3 cellular contexts compared by ENCODE assay signal in the genomic region with DNA sequence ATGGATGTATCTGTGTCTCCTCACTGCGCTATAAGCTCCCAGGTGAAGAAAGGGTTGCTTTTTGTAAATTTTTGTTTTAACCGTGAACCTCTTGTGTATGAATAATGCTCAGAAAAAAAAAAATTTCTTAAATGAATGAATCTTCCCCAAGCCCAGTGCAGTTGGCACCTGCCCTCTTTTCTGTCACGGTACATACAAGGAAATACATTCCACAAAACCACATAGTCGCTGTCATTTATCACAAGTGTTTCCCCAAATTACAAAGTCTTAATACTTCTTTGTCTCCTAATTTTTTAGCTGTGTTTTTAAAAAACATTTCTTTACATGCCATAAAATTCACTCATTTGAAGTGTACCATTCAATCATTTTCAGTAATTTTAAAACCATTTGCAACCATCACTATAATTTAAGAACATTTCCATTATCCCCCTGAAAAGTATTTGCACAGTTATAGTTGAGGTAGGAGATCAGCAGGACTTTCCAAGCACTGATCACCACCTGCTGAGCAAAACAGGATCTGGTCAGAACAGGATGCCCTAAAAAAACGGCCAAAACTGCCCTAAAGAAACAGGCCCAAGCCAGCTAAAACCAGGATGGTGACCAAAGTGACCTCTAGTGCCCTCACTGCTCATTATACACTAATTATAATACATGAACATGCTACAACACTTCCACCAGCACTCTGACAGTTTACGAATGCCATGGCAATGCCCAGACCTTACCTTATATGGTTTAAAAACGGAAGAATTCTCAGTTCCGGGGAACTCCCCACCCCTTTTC.
TF ChIP-seq lines count a peak whose summit lies in the region.

No MANE protein-coding gene starts in this region.

TF ChIP-seq in SK-N-SH, 30 proteins besides CTCF, POLR2A, EP300 and RAD21 (continues in another document):
- no peak for TF ChIP-seq TEAD4 (IDR thresholded peaks at IDR 0.05; ENCODE audit: borderline replicate concordance, insufficient read depth)
- no peak for TF ChIP-seq TCF12 (IDR thresholded peaks at IDR 0.05)
- TF ChIP-seq GABPA (IDR thresholded peaks at IDR 0.05; ENCODE audit: low read depth), result no peak
- TF ChIP-seq RXRA (IDR thresholded peaks at IDR 0.05; ENCODE audit: borderline replicate concordance, low read depth), result no peak
- TF ChIP-seq, protein P1, sequence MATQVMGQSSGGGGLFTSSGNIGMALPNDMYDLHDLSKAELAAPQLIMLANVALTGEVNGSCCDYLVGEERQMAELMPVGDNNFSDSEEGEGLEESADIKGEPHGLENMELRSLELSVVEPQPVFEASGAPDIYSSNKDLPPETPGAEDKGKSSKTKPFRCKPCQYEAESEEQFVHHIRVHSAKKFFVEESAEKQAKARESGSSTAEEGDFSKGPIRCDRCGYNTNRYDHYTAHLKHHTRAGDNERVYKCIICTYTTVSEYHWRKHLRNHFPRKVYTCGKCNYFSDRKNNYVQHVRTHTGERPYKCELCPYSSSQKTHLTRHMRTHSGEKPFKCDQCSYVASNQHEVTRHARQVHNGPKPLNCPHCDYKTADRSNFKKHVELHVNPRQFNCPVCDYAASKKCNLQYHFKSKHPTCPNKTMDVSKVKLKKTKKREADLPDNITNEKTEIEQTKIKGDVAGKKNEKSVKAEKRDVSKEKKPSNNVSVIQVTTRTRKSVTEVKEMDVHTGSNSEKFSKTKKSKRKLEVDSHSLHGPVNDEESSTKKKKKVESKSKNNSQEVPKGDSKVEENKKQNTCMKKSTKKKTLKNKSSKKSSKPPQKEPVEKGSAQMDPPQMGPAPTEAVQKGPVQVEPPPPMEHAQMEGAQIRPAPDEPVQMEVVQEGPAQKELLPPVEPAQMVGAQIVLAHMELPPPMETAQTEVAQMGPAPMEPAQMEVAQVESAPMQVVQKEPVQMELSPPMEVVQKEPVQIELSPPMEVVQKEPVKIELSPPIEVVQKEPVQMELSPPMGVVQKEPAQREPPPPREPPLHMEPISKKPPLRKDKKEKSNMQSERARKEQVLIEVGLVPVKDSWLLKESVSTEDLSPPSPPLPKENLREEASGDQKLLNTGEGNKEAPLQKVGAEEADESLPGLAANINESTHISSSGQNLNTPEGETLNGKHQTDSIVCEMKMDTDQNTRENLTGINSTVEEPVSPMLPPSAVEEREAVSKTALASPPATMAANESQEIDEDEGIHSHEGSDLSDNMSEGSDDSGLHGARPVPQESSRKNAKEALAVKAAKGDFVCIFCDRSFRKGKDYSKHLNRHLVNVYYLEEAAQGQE (IDR thresholded peaks at IDR 0.05; ENCODE audit: low read depth, low read length), result no peak
- no peak for TF ChIP-seq EZH2phosphoT487 (IDR thresholded peaks at IDR 0.05; ENCODE audit: borderline replicate concordance, low read depth)
- TF ChIP-seq JUND (IDR thresholded peaks at IDR 0.05), result no peak
- TF ChIP-seq GATA2 (CRISPR knock-in tag; IDR thresholded peaks at IDR 0.05), result no peak
- no peak for TF ChIP-seq YY1 (IDR thresholded peaks at IDR 0.05; ENCODE audit: low read depth)
- TF ChIP-seq USF2 (IDR thresholded peaks at IDR 0.05; ENCODE audit: borderline replicate concordance, low read depth, low read length), result no peak
- no peak for TF ChIP-seq ELF1 (IDR thresholded peaks at IDR 0.05)
- no peak for TF ChIP-seq ZBTB33 (IDR thresholded peaks at IDR 0.05; ENCODE audit: borderline replicate concordance, low read depth)

TF ChIP-seq in SK-N-SH treated with all-trans-retinoic acid at 6 μM for 48 hours, 23 proteins besides CTCF, POLR2A, EP300 and RAD21:
- TF ChIP-seq BACH2 (CRISPR knock-in tag; IDR thresholded peaks at IDR 0.05; ENCODE audit: borderline replicate concordance) (no peak), ZNF8 (CRISPR knock-in tag; IDR thresholded peaks at IDR 0.05) (no peak), ISL1 (CRISPR knock-in tag; IDR thresholded peaks at IDR 0.05) (no peak), POU6F1 (CRISPR knock-in tag; IDR thresholded peaks at IDR 0.05; ENCODE audit: borderline replicate concordance, low read depth) (no peak), SNAI2 (CRISPR knock-in tag; IDR thresholded peaks at IDR 0.05) (no peak), ZFP30 (CRISPR knock-in tag; IDR thresholded peaks at IDR 0.05) (no peak), PPARA (CRISPR knock-in tag; IDR thresholded peaks at IDR 0.05; ENCODE audit: borderline replicate concordance) (no peak), CSDC2 (CRISPR knock-in tag; IDR thresholded peaks at IDR 0.05) (no peak)

TF ChIP-seq in K562, 482 proteins besides CTCF, POLR2A, EP300 and RAD21:
- no peak for TF ChIP-seq LARP7 (IDR thresholded peaks at IDR 0.05)
- TF ChIP-seq GABPA (tag; conservative IDR thresholded peaks at IDR 0.05; ENCODE audit: low read depth), result no peak
- no peak for TF ChIP-seq ZNF561 (CRISPR knock-in tag; conservative IDR thresholded peaks at IDR 0.05)
- no peak for TF ChIP-seq PTRF (tag; IDR thresholded peaks at IDR 0.05)
- no peak for TF ChIP-seq ZBTB34 (CRISPR knock-in tag; IDR thresholded peaks at IDR 0.05)
- no peak for TF ChIP-seq RNF219 (CRISPR knock-in tag; IDR thresholded peaks at IDR 0.05)
- TF ChIP-seq MAZ (CRISPR knock-in tag; conservative IDR thresholded peaks at IDR 0.05 in 1 of 2, IDR thresholded peaks at IDR 0.05 in 1 of 2), result no peak
- TF ChIP-seq ELK3 (CRISPR knock-in tag; IDR thresholded peaks at IDR 0.05), result no peak
- no peak for TF ChIP-seq CREM (IDR thresholded peaks at IDR 0.05; ENCODE audit: low read depth)
- TF ChIP-seq KAT7 (CRISPR knock-in tag; IDR thresholded peaks at IDR 0.05; ENCODE audit: borderline replicate concordance), result no peak
- no peak for TF ChIP-seq ZNF668 (CRISPR knock-in tag; IDR thresholded peaks at IDR 0.05)
- no peak for TF ChIP-seq TAF1 (IDR thresholded peaks at IDR 0.05; ENCODE audit: control insufficient read depth, extremely low read depth, insufficient read depth, low read length, severe bottlenecking)
- TF ChIP-seq BCLAF1 (IDR thresholded peaks at IDR 0.05; ENCODE audit: borderline replicate concordance in 1 of 2, control insufficient read depth in 1 of 2, low read depth in 2 of 2, low read length in 1 of 2), result no peak
- TF ChIP-seq ZNF23 (CRISPR knock-in tag; IDR thresholded peaks at IDR 0.05), result no peak
- no peak for TF ChIP-seq HNRNPL (IDR thresholded peaks at IDR 0.05; ENCODE audit: low read depth, low read length)
- TF ChIP-seq, protein P2, sequence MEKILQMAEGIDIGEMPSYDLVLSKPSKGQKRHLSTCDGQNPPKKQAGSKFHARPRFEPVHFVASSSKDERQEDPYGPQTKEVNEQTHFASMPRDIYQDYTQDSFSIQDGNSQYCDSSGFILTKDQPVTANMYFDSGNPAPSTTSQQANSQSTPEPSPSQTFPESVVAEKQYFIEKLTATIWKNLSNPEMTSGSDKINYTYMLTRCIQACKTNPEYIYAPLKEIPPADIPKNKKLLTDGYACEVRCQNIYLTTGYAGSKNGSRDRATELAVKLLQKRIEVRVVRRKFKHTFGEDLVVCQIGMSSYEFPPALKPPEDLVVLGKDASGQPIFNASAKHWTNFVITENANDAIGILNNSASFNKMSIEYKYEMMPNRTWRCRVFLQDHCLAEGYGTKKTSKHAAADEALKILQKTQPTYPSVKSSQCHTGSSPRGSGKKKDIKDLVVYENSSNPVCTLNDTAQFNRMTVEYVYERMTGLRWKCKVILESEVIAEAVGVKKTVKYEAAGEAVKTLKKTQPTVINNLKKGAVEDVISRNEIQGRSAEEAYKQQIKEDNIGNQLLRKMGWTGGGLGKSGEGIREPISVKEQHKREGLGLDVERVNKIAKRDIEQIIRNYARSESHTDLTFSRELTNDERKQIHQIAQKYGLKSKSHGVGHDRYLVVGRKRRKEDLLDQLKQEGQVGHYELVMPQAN (IDR thresholded peaks at IDR 0.05; ENCODE audit: borderline replicate concordance), result no peak
- TF ChIP-seq, protein P3, sequence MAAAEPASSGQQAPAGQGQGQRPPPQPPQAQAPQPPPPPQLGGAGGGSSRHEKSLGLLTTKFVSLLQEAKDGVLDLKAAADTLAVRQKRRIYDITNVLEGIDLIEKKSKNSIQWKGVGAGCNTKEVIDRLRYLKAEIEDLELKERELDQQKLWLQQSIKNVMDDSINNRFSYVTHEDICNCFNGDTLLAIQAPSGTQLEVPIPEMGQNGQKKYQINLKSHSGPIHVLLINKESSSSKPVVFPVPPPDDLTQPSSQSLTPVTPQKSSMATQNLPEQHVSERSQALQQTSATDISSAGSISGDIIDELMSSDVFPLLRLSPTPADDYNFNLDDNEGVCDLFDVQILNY (CRISPR knock-in tag; IDR thresholded peaks at IDR 0.05), result no peak
- TF ChIP-seq ZNF143 (CRISPR knock-in tag; IDR thresholded peaks at IDR 0.05), result no peak
- TF ChIP-seq ZBTB2 (IDR thresholded peaks at IDR 0.05), result no peak
- TF ChIP-seq, protein P4, sequence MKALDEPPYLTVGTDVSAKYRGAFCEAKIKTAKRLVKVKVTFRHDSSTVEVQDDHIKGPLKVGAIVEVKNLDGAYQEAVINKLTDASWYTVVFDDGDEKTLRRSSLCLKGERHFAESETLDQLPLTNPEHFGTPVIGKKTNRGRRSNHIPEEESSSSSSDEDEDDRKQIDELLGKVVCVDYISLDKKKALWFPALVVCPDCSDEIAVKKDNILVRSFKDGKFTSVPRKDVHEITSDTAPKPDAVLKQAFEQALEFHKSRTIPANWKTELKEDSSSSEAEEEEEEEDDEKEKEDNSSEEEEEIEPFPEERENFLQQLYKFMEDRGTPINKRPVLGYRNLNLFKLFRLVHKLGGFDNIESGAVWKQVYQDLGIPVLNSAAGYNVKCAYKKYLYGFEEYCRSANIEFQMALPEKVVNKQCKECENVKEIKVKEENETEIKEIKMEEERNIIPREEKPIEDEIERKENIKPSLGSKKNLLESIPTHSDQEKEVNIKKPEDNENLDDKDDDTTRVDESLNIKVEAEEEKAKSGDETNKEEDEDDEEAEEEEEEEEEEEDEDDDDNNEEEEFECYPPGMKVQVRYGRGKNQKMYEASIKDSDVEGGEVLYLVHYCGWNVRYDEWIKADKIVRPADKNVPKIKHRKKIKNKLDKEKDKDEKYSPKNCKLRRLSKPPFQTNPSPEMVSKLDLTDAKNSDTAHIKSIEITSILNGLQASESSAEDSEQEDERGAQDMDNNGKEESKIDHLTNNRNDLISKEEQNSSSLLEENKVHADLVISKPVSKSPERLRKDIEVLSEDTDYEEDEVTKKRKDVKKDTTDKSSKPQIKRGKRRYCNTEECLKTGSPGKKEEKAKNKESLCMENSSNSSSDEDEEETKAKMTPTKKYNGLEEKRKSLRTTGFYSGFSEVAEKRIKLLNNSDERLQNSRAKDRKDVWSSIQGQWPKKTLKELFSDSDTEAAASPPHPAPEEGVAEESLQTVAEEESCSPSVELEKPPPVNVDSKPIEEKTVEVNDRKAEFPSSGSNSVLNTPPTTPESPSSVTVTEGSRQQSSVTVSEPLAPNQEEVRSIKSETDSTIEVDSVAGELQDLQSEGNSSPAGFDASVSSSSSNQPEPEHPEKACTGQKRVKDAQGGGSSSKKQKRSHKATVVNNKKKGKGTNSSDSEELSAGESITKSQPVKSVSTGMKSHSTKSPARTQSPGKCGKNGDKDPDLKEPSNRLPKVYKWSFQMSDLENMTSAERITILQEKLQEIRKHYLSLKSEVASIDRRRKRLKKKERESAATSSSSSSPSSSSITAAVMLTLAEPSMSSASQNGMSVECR (CRISPR knock-in tag; IDR thresholded peaks at IDR 0.05), result no peak
